ENCODE assay signal across 26 cellular contexts in the genomic region with DNA sequence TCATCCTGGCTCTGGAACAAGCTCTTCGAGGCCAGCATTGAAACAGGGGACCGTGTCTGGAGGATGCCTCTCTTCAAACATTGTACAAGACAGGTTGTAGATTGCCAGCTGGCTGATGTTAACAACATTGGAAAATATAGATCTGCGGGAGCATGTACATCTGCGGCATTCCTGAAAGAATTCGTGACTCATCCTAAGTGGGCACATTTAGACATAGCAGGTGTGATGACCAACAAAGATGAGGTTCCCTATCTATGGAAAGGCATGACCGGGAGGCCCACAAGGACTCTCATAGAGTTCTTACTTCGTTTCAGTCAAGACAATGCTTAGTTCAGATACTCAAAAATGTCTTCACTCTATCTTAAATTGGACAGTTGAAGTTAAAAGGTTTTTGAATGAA. TPM values are rescaled to one million over a fixed set of nuclear protein-coding genes. Genes with fewer than 3 reads are reported as not detected.
A peak's percentile ranks its signal among the peaks of the same experiment; 100 is the strongest.
DNase-seq lines count a peak whose midpoint lies in the region; ATAC-seq, FAIRE-seq and TF ChIP-seq lines count a peak whose summit lies in the region.
"Had no signal": no experiment of that assay in that cellular context is flagged by ENCODE, and none has a peak within 500 bp of the region (broad histone marks: within the 10 kb centered on the region; RNA-seq: fewer than 3 reads in every experiment).

No MANE protein-coding gene starts in this region.

- H3K27ac ChIP-seq in GM12878 (ENCODE audit: control insufficient read depth, insufficient read depth), result 0 out of 2 replicates have a peak overlapping the region, but pooled peaks have one; percentile 9
- H3K27ac ChIP-seq: ovary had no signal

- CTCF ChIA-PET in GM12878 (lab: Yijun Ruan, JAX), result interaction anchor here (0.8 to 10.7 kb wide), 2 partner anchors 9 to 82 kb away, joined by 3 to 146 read pairs; no protein-coding TSS in a partner anchor

- no peak overlapping the region for H3K9ac ChIP-seq in GM12878 (ENCODE audit: control insufficient read depth, insufficient read depth, low read length)

- intact Hi-C loops in GM12878 (cut with micrococcal nuclease; ENCODE audit: unreplicated experiment), result no loop called here

- H3K4me2 ChIP-seq in GM12878 (ENCODE audit: control insufficient read depth, insufficient read depth), result no peak overlapping the region

- no TSS peak for BruUV-seq in GM12878 (replicated peaks; lab: Mats Ljungman, UMichigan)

- H3K9me3 Mint-ChIP-seq in HFFc6 (peaks cover 6% of the 10 kb centered on the region), nephron (no peaks in the 10 kb centered on the region), mesothelial cell of epicardium (no peaks in the 10 kb centered on the region)
- H3K9me3 Mint-ChIP-seq: activated naive CD4-positive, alpha-beta T cell treated with anti-CD3 and anti-CD28 coated beads, Interleukin-2, amount 10 ng/mL, durations not matched to agents 7 days and 5 days; nephron progenitor cell had no signal

- TF ChIP-seq EP300 in GM12878 (IDR thresholded peaks at IDR 0.05; ENCODE audit: borderline replicate concordance in 1 of 2, control insufficient read depth in 1 of 2, low read depth in 2 of 2, low read length in 2 of 2), result no peak

- no peak overlapping the region for H2AFZ ChIP-seq in GM12878 (ENCODE audit: control insufficient read depth, low read depth, low read length)

- no peaks in the 10 kb centered on the region for H3K36me3 ChIP-seq in GM12878 (ENCODE audit: control insufficient read depth in 2 of 2, insufficient read depth in 2 of 2, low read length in 1 of 2)
- H3K36me3 ChIP-seq: breast epithelium, ovary, tibial nerve had no signal

- H3K4me1 ChIP-seq in GM12878 (ENCODE audit: control insufficient read depth, insufficient read depth, low read length), result peaks cover 26% of the 10 kb centered on the region

- peak; percentile 6 for DNase-seq in COLO668 (lab: John Stamatoyannopoulos, UW; ENCODE audit: unreplicated experiment)
- DNase-seq in HFFc6, result no peak
- no peak for DNase-seq in GM12878 (ENCODE audit: low read depth, low spot score)
- no peak for DNase-seq in T-helper 9 cell
- no peak for DNase-seq in mesothelial cell of epicardium (ENCODE audit: low spot score in 2 of 2, unreplicated experiment in 2 of 2)
- DNase-seq: activated naive CD4-positive, alpha-beta T cell treated with anti-CD3 and anti-CD28 coated beads, Interleukin-2, amount 10 ng/mL, durations not matched to agents 7 days and 5 days; head of caudate nucleus; Karpas-422; NCI-H187 treated with DMSO at 0.1 percent for 48 hours; NCI-H524 treated with DMSO at 0.1 percent for 48 hours; nephron progenitor cell; ovary; SHP77 treated with DMSO at 0.1 percent for 48 hours; stimulated activated CD4-positive, alpha-beta T cell treated with anti-CD3 and anti-CD28 coated beads, Interleukin-1b, Interleukin-23, amount 100 ng/mL, for 48 hours; stimulated activated CD8-positive, alpha-beta memory T cell treated with anti-CD3 and anti-CD28 coated beads, Interleukin-4, amount 100 ng/mL, for 48 hours had no signal

- WGBS in GM12878 (ENCODE audit: insufficient coverage, insufficient replicate concordance, low lambda C conversion rate, missing lambda C conversion rate), result 89% methylated on average over 7 of the region's 7 CpGs

- in situ Hi-C loops in GM12878 (cut with MboI), result no loop called here

- H3K27me3 Mint-ChIP-seq in HFFc6 (ENCODE audit: insufficient read depth) (peaks cover 10% of the 10 kb centered on the region), nephron (ENCODE audit: low read depth) (peaks cover 28% of the 10 kb centered on the region), mesothelial cell of epicardium (ENCODE audit: low read depth) (peaks cover 8% of the 10 kb centered on the region)

- H4K20me1 ChIP-seq in GM12878 (ENCODE audit: control insufficient read depth, insufficient read depth), result no peaks in the 10 kb centered on the region

- RAD21 ChIA-PET in GM12878 (lab: Charles Lee; ENCODE audit: unreplicated experiment), result interaction anchor here (1.2 to 10.4 kb wide), 3 partner anchors 9 to 80 kb away, joined by 4 to 195 read pairs (median 11); no protein-coding TSS in a partner anchor

- peaks cover 40% of the 10 kb centered on the region for H3K79me2 ChIP-seq in GM12878 (ENCODE audit: control insufficient read depth, insufficient read depth, low read length)

- SMC1A ChIA-PET in GM12878 (lab: Charles Lee; ENCODE audit: uncharacterized antibody, unreplicated experiment), result interaction anchor here (2.2 to 17.5 kb wide), 4 partner anchors 9 to 50 kb away, joined by 9 to 240 read pairs (median 106); no protein-coding TSS in a partner anchor

- FAIRE-seq in GM12878 (lab: Jason Lieb, UNC), result no peak

- H3K27ac Mint-ChIP-seq in HFFc6 (peak overlapping the region; percentile 29; the same call in 1 of the 2 replicates), nephron (peak overlapping the region in 1 of 3 experiments; percentile 65), mesothelial cell of epicardium (no peak overlapping the region)
- H3K27ac Mint-ChIP-seq: activated naive CD4-positive, alpha-beta T cell treated with anti-CD3 and anti-CD28 coated beads, Interleukin-2, amount 10 ng/mL, durations not matched to agents 7 days and 5 days; CD14-positive monocyte; nephron progenitor cell; WTC11 had no signal

- ATAC-seq in GM12878 (no peak), HG02588 (IDR thresholded peaks at IDR 0.05; ENCODE audit: unreplicated experiment) (no peak)
- ATAC-seq: WTC11 had no signal

- TF ChIP-seq POLR2A in GM12878 (IDR thresholded peaks at IDR 0.05; ENCODE audit: low read depth, low read length), result no peak

- no peak overlapping the region for H3K4me3 ChIP-seq in GM12878
- H3K4me3 ChIP-seq: breast epithelium, ovary, smooth muscle cell, tibial nerve had no signal

- POLR2A ChIA-PET in GM12878 (lab: Charles Lee), result interaction anchor here (7.1 to 13.6 kb wide), 2 partner anchors 9 to 20 kb away, joined by 77 to 243 read pairs; no protein-coding TSS in a partner anchor

- no peaks in the 10 kb centered on the region for H3K27me3 ChIP-seq in GM12878 (replicated peaks in 1 of 2; ENCODE audit: control insufficient read depth in 2 of 2, insufficient read depth in 2 of 2, low read length in 1 of 2)
- H3K27me3 ChIP-seq: breast epithelium, ovary, tibial nerve had no signal

- no peak for TF ChIP-seq RAD21 in GM12878 (IDR thresholded peaks at IDR 0.05; ENCODE audit: insufficient read depth, low read depth, low read length)

- peaks cover 34% of the 10 kb centered on the region for H3K4me1 Mint-ChIP-seq in HFFc6 (ENCODE audit: low read depth)
- peaks cover 37% of the 10 kb centered on the region for H3K4me1 Mint-ChIP-seq in nephron
- peaks cover 32% of the 10 kb centered on the region for H3K4me1 Mint-ChIP-seq in mesothelial cell of epicardium

- TF ChIP-seq CTCF in HFFc6 (IDR thresholded peaks at IDR 0.05) (no peak), GM12878 (IDR thresholded peaks at IDR 0.05 in 2 of 3, conservative IDR thresholded peaks at IDR 0.05 in 1 of 3; ENCODE audit: control insufficient read depth in 2 of 3, extremely low read depth in 1 of 3, insufficient read depth in 1 of 3, low read depth in 3 of 3, low read length in 3 of 3) (no peak), nephron (IDR thresholded peaks at IDR 0.05; ENCODE audit: unreplicated experiment in 3 of 3) (no peak), mesothelial cell of epicardium (IDR thresholded peaks at IDR 0.05; ENCODE audit: unreplicated experiment) (no peak)

- no peak overlapping the region for H3K4me3 Mint-ChIP-seq in HFFc6
- peak overlapping the region in 2 of 3 experiments; percentile 3 to 57 for H3K4me3 Mint-ChIP-seq in nephron
- H3K4me3 Mint-ChIP-seq in mesothelial cell of epicardium, result no peak overlapping the region
- H3K4me3 Mint-ChIP-seq: CD14-positive monocyte, nephron progenitor cell, WTC11 had no signal

- no peaks in the 10 kb centered on the region for H3K9me3 ChIP-seq in GM12878 (replicated peaks; ENCODE audit: control insufficient read depth, insufficient read depth, low read length)
- H3K9me3 ChIP-seq: breast epithelium, ovary, tibial nerve had no signal

- H3K36me3 Mint-ChIP-seq in HFFc6 (ENCODE audit: low read depth) (peaks cover 10% of the 10 kb centered on the region), nephron (ENCODE audit: low read depth) (no peaks in the 10 kb centered on the region), mesothelial cell of epicardium (no peaks in the 10 kb centered on the region)
- H3K36me3 Mint-ChIP-seq: WTC11 had no signal

RNA-seq across cellular contexts. Expression of gene CDKN1A, which starts 3.6 kb away (rescaled TPM):
- 100 to 1,000 TPM; 496 to 872 (median 617) TPM for total RNA-seq in HFFc6 (2021; fragmentation: NEBNext Ultra II Directional; extraction: Animal tissue kit (Norgen Biotek cat#: 25700))
- total RNA-seq in GM12878 (2013; cell fraction: nucleolus; rRNA removed), result 98.4 and 111 TPM in 2 replicates
- total RNA-seq in GM12878 (2014; rRNA removed), result 186 and 198 TPM in 2 replicates
- total RNA-seq in GM12878 (2014; rRNA removed; fragmentation: Illumina TruSeq; extraction: Trizol), result 139 and 144 TPM in 2 replicates
- total RNA-seq in GM12878 (2021), result 315 and 321 TPM in 2 replicates
- polyA plus RNA-seq in GM12878 (2011; ENCODE audit: low read depth), result 50.2 TPM
- polyA plus RNA-seq in GM12878 (2011; rRNA removed), result 103 and 200 TPM in 2 replicates
- polyA plus RNA-seq in GM12878 (2011; cell fraction: cytosol; rRNA removed), result 275 and 303 TPM in 2 replicates
- 252 and 284 TPM in 2 replicates for polyA plus RNA-seq in GM12878 (2011; cell fraction: nucleus; rRNA removed)
- polyA plus RNA-seq in GM12878 (2012), result 129 and 156 TPM in 2 replicates
- 154 and 232 TPM in 2 replicates for polyA plus RNA-seq in GM12878 (2014; fragmentation: Illumina TruSeq; extraction: Trizol)
- 10 to 100 TPM; 25.2 to 48.4 TPM for polyA plus RNA-seq in GM12878 (2014; fragmentation: Nextera tagmentation; extraction: Ambion mirVana)
- 330 and 358 TPM in 2 replicates for polyA plus RNA-seq in GM12878 (2014; rRNA removed)
- polyA plus RNA-seq in GM12878 (2016; fragmentation: Nextera tagmentation; extraction: Ambion mirVana), result 100 to 1,000 TPM; 604 to 637 TPM
- 81.2 and 140 TPM in 2 replicates for polyA minus RNA-seq in GM12878 (2011; rRNA and poly(A)+ RNA removed)
- polyA minus RNA-seq in GM12878 (2011; cell fraction: cytosol; rRNA and poly(A)+ RNA removed), result 55.9 and 57.9 TPM in 2 replicates
- 58.8 and 96.6 TPM in 2 replicates for polyA minus RNA-seq in GM12878 (2011; cell fraction: nucleus; rRNA and poly(A)+ RNA removed)
- 54.1 to 57.1 TPM (median 55.2 TPM) in 3 replicates for total RNA-seq in mesothelial cell of epicardium

RNA-seq across cellular contexts. Expression of gene RAB44, which starts 22.7 kb away (rescaled TPM):
- total RNA-seq in HFFc6 (2021; fragmentation: NEBNext Ultra II Directional; extraction: Animal tissue kit (Norgen Biotek cat#: 25700)), result under 1 TPM in 2 of 6 experiments, not detected in 4; 0.26 to 0.45 TPM
- total RNA-seq in GM12878 (2013; cell fraction: nucleolus; rRNA removed), result 0.23 TPM in 1 of 2 replicates, not detected in the other
- 0.06 TPM in 1 of 2 replicates, not detected in the other for total RNA-seq in GM12878 (2014; rRNA removed)
- total RNA-seq in GM12878 (2014; rRNA removed; fragmentation: Illumina TruSeq; extraction: Trizol), result not detected in 2 replicates
- 0.05 TPM in 1 of 2 replicates, not detected in the other for total RNA-seq in GM12878 (2021)
- not detected for polyA plus RNA-seq in GM12878 (2011; ENCODE audit: low read depth)
- 0.05 TPM in 1 of 2 replicates, not detected in the other for polyA plus RNA-seq in GM12878 (2011; rRNA removed)
- polyA plus RNA-seq in GM12878 (2011; cell fraction: cytosol; rRNA removed), result 0.05 and 0.06 TPM in 2 replicates
- 0.24 and 0.26 TPM in 2 replicates for polyA plus RNA-seq in GM12878 (2011; cell fraction: nucleus; rRNA removed)
- 0.03 and 0.05 TPM in 2 replicates for polyA plus RNA-seq in GM12878 (2012)
- 0.01 TPM in 1 of 2 replicates, not detected in the other for polyA plus RNA-seq in GM12878 (2014; fragmentation: Illumina TruSeq; extraction: Trizol)
- polyA plus RNA-seq in GM12878 (2014; fragmentation: Nextera tagmentation; extraction: Ambion mirVana), result under 1 TPM in 1 of 2 experiments, not detected in 1; 0.02 TPM
- polyA plus RNA-seq in GM12878 (2014; rRNA removed), result 0.01 and 0.05 TPM in 2 replicates
- under 1 TPM; 0.05 to 0.08 TPM for polyA plus RNA-seq in GM12878 (2016; fragmentation: Nextera tagmentation; extraction: Ambion mirVana)
- polyA minus RNA-seq in GM12878 (2011; rRNA and poly(A)+ RNA removed), result 0.05 TPM in 1 of 2 replicates, not detected in the other
- polyA minus RNA-seq in GM12878 (2011; cell fraction: cytosol; rRNA and poly(A)+ RNA removed), result not detected in 2 replicates
- not detected in 2 replicates for polyA minus RNA-seq in GM12878 (2011; cell fraction: nucleus; rRNA and poly(A)+ RNA removed)
- 0.07 to 0.16 TPM in 2 of 3 replicates, not detected in the other for total RNA-seq in mesothelial cell of epicardium
- total RNA-seq: epithelial cell of proximal tubule, H4, kidney epithelial cell, renal cortical epithelial cell, smooth muscle cell had no signal

Comparison
In these comparisons a context has a peak if more than half of its experiments do, and no peak if none do; other contexts are left out.
1. H3K4me3 Mint-ChIP-seq: peak in nephron (2 of 3); none in HFFc6 (single experiment) and mesothelial cell of epicardium (single experiment).